8 cellular contexts compared by ENCODE assay signal in genomic region chr2:20667151-20667530, GRCh38. TPM values are rescaled to one million over a fixed set of nuclear protein-coding genes. Genes with fewer than 3 reads are reported as not detected.
DNase-seq lines count a peak whose midpoint lies in the region; ATAC-seq, FAIRE-seq and TF ChIP-seq lines count a peak whose summit lies in the region.

No MANE protein-coding gene starts in this region.

- TF ChIP-seq POLR2A in esophagus squamous epithelium (IDR thresholded peaks at IDR 0.05) (no peak), H54 (IDR thresholded peaks at IDR 0.05; ENCODE audit: low read depth, low read length) (no peak)

- DNase-seq in ELR (ENCODE audit: low read depth) (peak; percentile 22), esophagus squamous epithelium (lab: John Stamatoyannopoulos, UW) (no peak), pancreas (no peak), H54 (ENCODE audit: insufficient read length, low spot score) (no peak), epidermal melanocyte (ENCODE audit: insufficient read length, low spot score) (no peak), SIG-M5 treated with dmso at 0.1 percent for 504 hours (lab: John Stamatoyannopoulos, UW; ENCODE audit: unreplicated experiment) (no peak), DMS79 treated with DMSO at 0.1 percent for 48 hours (lab: John Stamatoyannopoulos, UW) (no peak)

- H3K4me3 ChIP-seq in esophagus squamous epithelium, result peak overlapping the region; percentile 36 to 71 (median 51)
- peak overlapping the region; percentile 7 to 46 (median 22) for H3K4me3 ChIP-seq in pancreas

- H3K27ac ChIP-seq in esophagus squamous epithelium, result peak overlapping the region; percentile 30 to 68 (median 48)
- no peak overlapping the region for H3K27ac ChIP-seq in pancreas

- intact Hi-C loops in esophagus squamous epithelium (cut with DNase I), result no loop called here
- intact Hi-C loops in pancreas (cut with DNase I), result loop anchor here in 2 of 3 donors (5.0 to 10.0 kb wide), 3 partner anchors 88 to 300 kb away; no protein-coding TSS in a partner anchor

- no CpG with 5 or more reads among the region's 62 CpGs for WGBS in esophagus squamous epithelium, 2 donors
- WGBS in pancreas, 2 donors, result 0 to 1% methylated on average over 6 to 62 of the region's 62 CpGs

- no peak for FAIRE-seq in pancreas (lab: Jason Lieb, UNC)
- FAIRE-seq in H54 (lab: Jason Lieb, UNC), result no peak

- H3K9me3 ChIP-seq in esophagus squamous epithelium (no peaks in the 10 kb centered on the region), pancreas (no peaks in the 10 kb centered on the region)

- H3K4me1 ChIP-seq in esophagus squamous epithelium (peaks cover 27 to 79% (median 33%) of the 10 kb centered on the region in 3 donors), pancreas (no peaks in the 10 kb centered on the region)

- TF ChIP-seq CTCF in esophagus squamous epithelium (IDR thresholded peaks at IDR 0.05) (no peak), pancreas (IDR thresholded peaks at IDR 0.05) (no peak)

- H3K36me3 ChIP-seq in esophagus squamous epithelium (no peaks in the 10 kb centered on the region), pancreas (no peaks in the 10 kb centered on the region)

- peak; percentile 20 for ATAC-seq in HG03432 (IDR thresholded peaks at IDR 0.05; ENCODE audit: unreplicated experiment)
- peak in 3 of 4 donors; percentile 5 to 36 (median 11) for ATAC-seq in pancreas

- H3K27me3 ChIP-seq in esophagus squamous epithelium (peaks cover 29 to 99% (median 42%) of the 10 kb centered on the region in 4 donors), pancreas (peaks cover 0 to 25% (median 8%) of the 10 kb centered on the region in 4 donors)

RNA-seq across cellular contexts. Expression of gene GDF7, which starts 0.2 kb away (rescaled TPM):
- total RNA-seq in esophagus squamous epithelium (1 to 10 TPM in 2 of 4 donors, under 1 TPM in 2; 0.26 to 1.9 (median 0.78) TPM), pancreas (under 1 TPM; 0.16 to 0.98 (median 0.73) TPM)
- under 1 TPM; 0.19 to 0.89 TPM for polyA plus RNA-seq in pancreas

RNA-seq across cellular contexts. Expression of gene HS1BP3, which starts 16.2 kb away (rescaled TPM):
- 10 to 100 TPM in 3 of 4 donors, 1 to 10 TPM in 1; 7.9 to 22.1 (median 16.9) TPM for total RNA-seq in esophagus squamous epithelium
- 10 to 100 TPM in 5 of 6 donors, 1 to 10 TPM in 1; 9.5 to 16.8 (median 10.3) TPM for total RNA-seq in pancreas
- 10 to 100 TPM; 11.1 to 15.5 TPM for polyA plus RNA-seq in pancreas

Comparison
In these comparisons a context has a peak if more than half of its experiments do, and no peak if none do; other contexts are left out.
1. H3K27ac ChIP-seq: peak in esophagus squamous epithelium (4 of 4); none in pancreas (0 of 4).